12 cellular contexts compared by ENCODE assay signal in genomic region chr21:34375619-34375972, GRCh38. TPM values are rescaled to one million over a fixed set of nuclear protein-coding genes. Genes with fewer than 3 reads are reported as not detected.
A peak's percentile ranks its signal among the peaks of the same experiment; 100 is the strongest.
DNase-seq lines count a peak whose midpoint lies in the region; ATAC-seq and TF ChIP-seq lines count a peak whose summit lies in the region.
"Not testable (repeated sequence)": the region's sequence is repeated elsewhere in the genome, so short reads cannot be mapped to it uniquely, and the experiment has no call there.
"Had no signal": no experiment of that assay in that cellular context is flagged by ENCODE, and none has a peak within 500 bp of the region (broad histone marks: within the 10 kb centered on the region; RNA-seq: fewer than 3 reads in every experiment).

No MANE protein-coding gene starts in this region.

- H3K4me3 ChIP-seq in HCT116 (replicated peaks in 1 of 2; ENCODE audit: low read depth in 1 of 2, low read length in 2 of 2) = not testable (repeated sequence)

- RAD21 ChIA-PET in HCT116 (lab: Charles Lee; ENCODE audit: low non-redundant PET in 1 of 2, low total read pairs in 2 of 2, uncharacterized antibody in 2 of 2, unreplicated experiment in 2 of 2) = not testable (repeated sequence)

- ATAC-seq in GM18517 (IDR thresholded peaks at IDR 0.05; ENCODE audit: unreplicated experiment) (peak; percentile 47), GM19455 (IDR thresholded peaks at IDR 0.05; ENCODE audit: unreplicated experiment) (peak; percentile 63), HCT116 (peak; percentile 87), HG03045 (IDR thresholded peaks at IDR 0.05; ENCODE audit: unreplicated experiment) (peak; percentile 61), HG03469 (IDR thresholded peaks at IDR 0.05; ENCODE audit: unreplicated experiment) (peak; percentile 29), left ventricle myocardium superior (peak; percentile 65)
- peak; percentile 76 to 82 for ATAC-seq in activated T-cell treated with anti-CD3 and anti-CD28 coated beads, Interleukin-2, amount 50 U/mL, for 4 hours
- ATAC-seq in stimulated activated memory B cell treated with anti-CD40 and anti-IgM and Interleukin-4, amounts not matched to agents 10 μg/mL and 1 μg/mL and 100 μg/mL, for 72 hours = peak; percentile 89

- H3K27me3 Mint-ChIP-seq in activated T-cell treated with anti-CD3 and anti-CD28 coated beads, Interleukin-2, amount 50 U/mL, for 4 hours (ENCODE audit: low read depth); stimulated activated memory B cell treated with anti-CD40 and anti-IgM and Interleukin-4, amounts not matched to agents 10 μg/mL and 1 μg/mL and 100 μg/mL, for 72 hours: not testable (repeated sequence)

- H3K9me3 ChIP-seq in HCT116 (ENCODE audit: control insufficient read depth in 1 of 2, insufficient read depth in 1 of 2, low read depth in 1 of 2, low read length in 2 of 2) = not testable (repeated sequence)

- H4K20me1 ChIP-seq in HCT116 (ENCODE audit: insufficient read depth) = not testable (repeated sequence)

- H3K27ac ChIP-seq in HCT116 (ENCODE audit: low read depth, low read length) = not testable (repeated sequence)

- TF ChIP-seq POLR2A in HCT116 (IDR thresholded peaks at IDR 0.05; ENCODE audit: borderline replicate concordance, extremely low read depth, insufficient read depth, insufficient read length) = not testable (repeated sequence)

- not testable (repeated sequence) for DNase-seq in HCT116 (ENCODE audit: low read depth, low spot score); activated T-cell treated with anti-CD3 and anti-CD28 coated beads, Interleukin-2, amount 50 U/mL, for 4 hours; left ventricle myocardium superior

- H3K36me3 ChIP-seq in HCT116 (ENCODE audit: control insufficient read depth in 1 of 2, insufficient read depth in 2 of 2, low read length in 2 of 2) = not testable (repeated sequence)

- BruUV-seq in HCT116 (replicated peaks; lab: Mats Ljungman, UMichigan) = TSS peak; percentile 80

- not testable (repeated sequence) for H3K4me2 ChIP-seq in HCT116 (ENCODE audit: low read length)

- H3K79me2 ChIP-seq in HCT116 (ENCODE audit: insufficient read depth, low read length) = not testable (repeated sequence)

- not testable (repeated sequence) for H3K9me2 ChIP-seq in HCT116 (ENCODE audit: insufficient read depth)

- not testable (repeated sequence) for H3K9me3 Mint-ChIP-seq in activated T-cell treated with anti-CD3 and anti-CD28 coated beads, Interleukin-2, amount 50 U/mL, for 4 hours; stimulated activated memory B cell treated with anti-CD40 and anti-IgM and Interleukin-4, amounts not matched to agents 10 μg/mL and 1 μg/mL and 100 μg/mL, for 72 hours

- H3K36me3 Mint-ChIP-seq in activated T-cell treated with anti-CD3 and anti-CD28 coated beads, Interleukin-2, amount 50 U/mL, for 4 hours (ENCODE audit: insufficient read depth); stimulated activated memory B cell treated with anti-CD40 and anti-IgM and Interleukin-4, amounts not matched to agents 10 μg/mL and 1 μg/mL and 100 μg/mL, for 72 hours: not testable (repeated sequence)

- not testable (repeated sequence) for TF ChIP-seq RAD21 in HCT116 (IDR thresholded peaks at IDR 0.05; ENCODE audit: low read depth)

- H3K4me1 ChIP-seq in HCT116 (ENCODE audit: control insufficient read depth in 1 of 2, insufficient read depth in 2 of 2, low read length in 2 of 2) = not testable (repeated sequence)

- not testable (repeated sequence) for H3K9ac ChIP-seq in HCT116 (ENCODE audit: low read length)

- H3K4me3 Mint-ChIP-seq in activated T-cell treated with anti-CD3 and anti-CD28 coated beads, Interleukin-2, amount 50 U/mL, for 4 hours; stimulated activated memory B cell treated with anti-CD40 and anti-IgM and Interleukin-4, amounts not matched to agents 10 μg/mL and 1 μg/mL and 100 μg/mL, for 72 hours: not testable (repeated sequence)

- CTCF ChIA-PET in HCT116 (lab: Charles Lee) = not testable (repeated sequence)

- not testable (repeated sequence) for H3K27me3 ChIP-seq in HCT116 (ENCODE audit: insufficient read depth, low read length)

- H3K27ac Mint-ChIP-seq in stimulated activated memory B cell treated with anti-CD40 and anti-IgM and Interleukin-4, amounts not matched to agents 10 μg/mL and 1 μg/mL and 100 μg/mL, for 72 hours = not testable (repeated sequence)

- intact Hi-C loops in HCT116 (cut with micrococcal nuclease); left ventricle myocardium superior (cut with micrococcal nuclease): not testable (repeated sequence)

- not testable (repeated sequence) for H2AFZ ChIP-seq in HCT116 (ENCODE audit: low read depth, low read length, poor library complexity, severe bottlenecking)

- POLR2A ChIA-PET in HCT116 (lab: Charles Lee) = not testable (repeated sequence)

- H3K4me1 Mint-ChIP-seq in activated T-cell treated with anti-CD3 and anti-CD28 coated beads, Interleukin-2, amount 50 U/mL, for 4 hours (ENCODE audit: low read depth); stimulated activated memory B cell treated with anti-CD40 and anti-IgM and Interleukin-4, amounts not matched to agents 10 μg/mL and 1 μg/mL and 100 μg/mL, for 72 hours: not testable (repeated sequence)

- TF ChIP-seq CTCF in HCT116 (IDR thresholded peaks at IDR 0.05 in 2 of 3, conservative IDR thresholded peaks at IDR 0.05 in 1 of 3; ENCODE audit: borderline replicate concordance in 1 of 3, insufficient read depth in 1 of 3, low read depth in 2 of 3, low read length in 2 of 3) = not testable (repeated sequence)

RNA-seq across cellular contexts. Expression of gene SMIM11, which starts 0.3 kb away (rescaled TPM):
- 18.9 TPM for total RNA-seq in HCT116 (2021; ENCODE audit: unreplicated experiment)
- 1.9 and 3.0 TPM in 2 replicates for polyA plus RNA-seq in HCT116 (2012)
- total RNA-seq in activated T-cell treated with anti-CD3 and anti-CD28 coated beads, Interleukin-2, amount 50 U/mL, for 4 hours = 10 to 100 TPM; 22.8 to 28.9 (median 27.9) TPM
- 5.2 TPM for total RNA-seq in left ventricle myocardium superior

RNA-seq across cellular contexts. Expression of gene KCNE2, which starts 11.8 kb away (rescaled TPM):
- total RNA-seq in HCT116 (2021; ENCODE audit: unreplicated experiment) = not detected
- polyA plus RNA-seq in HCT116 (2012) = 0.20 and 0.49 TPM in 2 replicates
- not detected for total RNA-seq in activated T-cell treated with anti-CD3 and anti-CD28 coated beads, Interleukin-2, amount 50 U/mL, for 4 hours
- total RNA-seq in left ventricle myocardium superior = not detected
- total RNA-seq: kidney epithelial cell had no signal
- polyA plus RNA-seq: IgD-negative memory B cell had no signal

RNA-seq across cellular contexts. Expression of gene SMIM34, which starts 48.2 kb away (rescaled TPM):
- total RNA-seq in HCT116 (2021; ENCODE audit: unreplicated experiment) (not detected), left ventricle myocardium superior (not detected)
- 0.14 TPM in 1 of 2 replicates, not detected in the other for polyA plus RNA-seq in HCT116 (2012)
- not detected for total RNA-seq in activated T-cell treated with anti-CD3 and anti-CD28 coated beads, Interleukin-2, amount 50 U/mL, for 4 hours
- total RNA-seq: esophagus muscularis mucosa, kidney epithelial cell, progenitor cell of endocrine pancreas had no signal
- polyA plus RNA-seq: IgD-negative memory B cell had no signal

Comparison
In these comparisons a context has a peak if more than half of its experiments do, and no peak if none do; other contexts are left out.
1. ATAC-seq: peak in every context shown above with its lines; median percentile 89 in stimulated activated memory B cell treated with anti-CD40 and anti-IgM and Interleukin-4, amounts not matched to agents 10 μg/mL and 1 μg/mL and 100 μg/mL, for 72 hours; 87 in HCT116; 79 in activated T-cell treated with anti-CD3 and anti-CD28 coated beads, Interleukin-2, amount 50 U/mL, for 4 hours; 65 in left ventricle myocardium superior; 63 in GM19455; 61 in HG03045; 47 in GM18517; 29 in HG03469.